Comparison of ENCODE assay signal across 8 cellular contexts in the genomic region with DNA sequence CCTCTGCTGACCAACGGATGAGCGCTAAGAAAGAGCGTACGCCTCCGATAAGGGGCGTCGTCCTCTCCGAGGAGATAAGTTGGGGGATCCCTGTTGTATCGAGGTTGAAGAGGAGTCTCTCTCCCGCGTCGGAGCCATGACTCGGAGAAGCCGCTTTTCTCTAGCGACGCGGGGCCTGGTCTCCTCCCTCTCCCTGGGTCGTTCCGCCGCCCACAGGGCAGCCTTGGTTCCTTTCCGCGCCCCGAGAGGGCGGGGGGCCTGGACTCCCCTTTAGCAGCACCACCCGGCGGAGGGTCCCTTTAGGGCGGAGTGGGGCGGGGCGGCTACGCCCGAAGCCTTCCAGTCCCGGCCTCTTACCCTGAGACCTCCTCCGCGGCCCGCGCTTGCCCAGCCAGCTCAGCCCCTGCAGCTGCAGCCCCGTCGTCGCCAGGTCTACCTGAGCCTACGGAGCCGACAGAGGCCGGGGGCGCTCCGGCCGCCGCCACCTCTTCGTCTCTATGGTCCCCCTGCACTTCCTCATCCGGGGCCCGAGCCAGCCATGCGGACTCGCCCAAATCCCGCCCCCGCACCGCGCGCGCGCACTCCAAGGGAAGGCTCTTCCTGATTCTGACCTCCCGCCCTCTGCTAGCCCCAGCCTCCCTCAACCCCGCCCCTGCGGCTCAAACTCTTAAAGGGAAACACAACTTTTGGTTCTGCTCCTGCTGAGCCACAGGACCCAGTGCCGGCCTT. TPM values are rescaled to one million over a fixed set of nuclear protein-coding genes. Genes with fewer than 3 reads are reported as not detected.
DNase-seq lines count a peak whose midpoint lies in the region; ATAC-seq and TF ChIP-seq lines count a peak whose summit lies in the region.

A gene (minus strand): TSS at position 497 of the 729 bp plus-strand sequence. CDS start 11,272 bp downstream, outside the sequence.

- no peaks in the 10 kb centered on the region for H3K9me3 ChIP-seq in BE2C

- ATAC-seq in HG03457 (IDR thresholded peaks at IDR 0.05; ENCODE audit: unreplicated experiment), result peak; percentile 51

- H3K36me3 ChIP-seq in BE2C, result peaks cover 4% of the 10 kb centered on the region
- no peaks in the 10 kb centered on the region for H3K36me3 ChIP-seq in kidney epithelial cell (ENCODE audit: control insufficient read depth, insufficient read depth, low read length)

- peak within 1 kb of the TSS; percentile 100 for H3K4me3 ChIP-seq in BE2C (ENCODE audit: low read depth, low read length)
- peak within 1 kb of the TSS; percentile 98 for H3K4me3 ChIP-seq in choroid plexus epithelial cell (ENCODE audit: low read depth, low read length)
- H3K4me3 ChIP-seq in kidney epithelial cell (ENCODE audit: low read depth, low read length), result peak within 1 kb of the TSS; percentile 68

- H3K27me3 ChIP-seq in BE2C (no peaks in the 10 kb centered on the region), kidney epithelial cell (ENCODE audit: control insufficient read depth, insufficient read depth, low read length) (no peaks in the 10 kb centered on the region)

- TF ChIP-seq CTCF in BE2C (IDR thresholded peaks at IDR 0.05; ENCODE audit: low read depth, low read length) (0 out of 2 replicates have a peak, but pooled peaks have one; percentile 3), choroid plexus epithelial cell (conservative IDR thresholded peaks at IDR 0.05; ENCODE audit: low read depth, low read length) (no peak), kidney epithelial cell (IDR thresholded peaks at IDR 0.05; ENCODE audit: insufficient read depth, low read length, poor library complexity, severe bottlenecking) (peak; percentile 1)

- H3K4me1 ChIP-seq in BE2C, result peaks cover 8% of the 10 kb centered on the region

- DNase-seq in BE2C (peak; percentile 97), GM19240 (ENCODE audit: insufficient read length, low spot score) (peak; percentile 79), NCI-H524 treated with DMSO at 0.1 percent for 48 hours (lab: John Stamatoyannopoulos, UW) (peak; percentile 86), choroid plexus epithelial cell (ENCODE audit: low read depth) (peak; percentile 94), kidney epithelial cell (ENCODE audit: low read depth) (peak; percentile 81)
- peak; percentile 99 for DNase-seq in activated CD4-positive, alpha-beta T cell treated with anti-CD3 and anti-CD28 coated beads for 4 hours
- peak; percentile 99 for DNase-seq in stimulated activated CD4-positive, alpha-beta T cell treated with anti-CD3 and anti-CD28 coated beads, Interleukin-15, amount 100 ng/mL, for 24 hours

RNA-seq across cellular contexts. Expression of the gene that starts here (rescaled TPM):
- polyA plus RNA-seq in BE2C (2012; ENCODE audit: insufficient read depth, insufficient read length, low read depth), result 34.2 TPM
- total RNA-seq in kidney epithelial cell, result 22.0 and 23.6 TPM in 2 replicates

Comparison
In these comparisons a context has a peak if more than half of its experiments do, and no peak if none do; other contexts are left out.
1. Peak in every context shown above with its lines: DNase-seq, ATAC-seq and H3K4me3 ChIP-seq.